In genomic region chr22:28911777-28912669, GRCh38 we compare ENCODE assay signal across 1 cellular context.
TF ChIP-seq lines count a peak whose summit lies in the region.

No MANE protein-coding gene starts in this region.

TF ChIP-seq in HepG2, 621 proteins besides CTCF, POLR2A, EP300 and RAD21 (continued from another document and continues in another):
- TF ChIP-seq HMG20B (CRISPR knock-in tag; conservative IDR thresholded peaks at IDR 0.05), result peak; percentile 1; the same call in 1 of the 2 replicates
- peak; percentile 19 for TF ChIP-seq HNF4A (CRISPR knock-in tag; IDR thresholded peaks at IDR 0.05)
- no peak for TF ChIP-seq MED8 (CRISPR knock-in tag; IDR thresholded peaks at IDR 0.05; ENCODE audit: insufficient replicate concordance)
- TF ChIP-seq GLMP (CRISPR knock-in tag; IDR thresholded peaks at IDR 0.05; ENCODE audit: borderline replicate concordance), result no peak
- TF ChIP-seq ZNF503 (CRISPR knock-in tag; IDR thresholded peaks at IDR 0.05), result peak; percentile 48
- no peak for TF ChIP-seq ZNF552 (CRISPR knock-in tag; IDR thresholded peaks at IDR 0.05; ENCODE audit: borderline replicate concordance)
- no peak for TF ChIP-seq ZNF34 (CRISPR knock-in tag; IDR thresholded peaks at IDR 0.05; ENCODE audit: borderline replicate concordance)
- TF ChIP-seq ATF2 (CRISPR knock-in tag; IDR thresholded peaks at IDR 0.05), result peak; percentile 58; the same call in 1 of the 2 replicates
- no peak for TF ChIP-seq RBAK (CRISPR knock-in tag; IDR thresholded peaks at IDR 0.05)
- peak; percentile 54; the same call in 1 of the 2 replicates for TF ChIP-seq NFIC (IDR thresholded peaks at IDR 0.05; ENCODE audit: low read length)
- TF ChIP-seq ZNF484 (CRISPR knock-in tag; IDR thresholded peaks at IDR 0.05; ENCODE audit: borderline replicate concordance, low read depth), result no peak
- no peak for TF ChIP-seq ARNT (IDR thresholded peaks at IDR 0.05)
- TF ChIP-seq TFAP4 (IDR thresholded peaks at IDR 0.05; ENCODE audit: borderline replicate concordance, low read depth), result peak; percentile 65; the same call in 1 of the 2 replicates
- no peak for TF ChIP-seq JUNB (CRISPR knock-in tag; IDR thresholded peaks at IDR 0.05; ENCODE audit: borderline replicate concordance)
- TF ChIP-seq FOSL2 (CRISPR knock-in tag; IDR thresholded peaks at IDR 0.05), result peak; percentile 13; the same call in 1 of the 2 replicates
- TF ChIP-seq FOXJ3 (CRISPR knock-in tag; IDR thresholded peaks at IDR 0.05; ENCODE audit: borderline replicate concordance), result peak; percentile 77; the same call in 1 of the 2 replicates
- no peak; the same call in 1 of the 2 replicates for TF ChIP-seq ZNF136 (CRISPR knock-in tag; IDR thresholded peaks at IDR 0.05; ENCODE audit: low read depth)
- TF ChIP-seq SOX6 (IDR thresholded peaks at IDR 0.05), result no peak
- TF ChIP-seq SOX6 (CRISPR knock-in tag; IDR thresholded peaks at IDR 0.05), result peak; percentile 82
- TF ChIP-seq MEIS2 (CRISPR knock-in tag; IDR thresholded peaks at IDR 0.05), result 0 out of 2 replicates have a peak, but pooled peaks have one; percentile 52
- TF ChIP-seq HINFP (CRISPR knock-in tag; IDR thresholded peaks at IDR 0.05; ENCODE audit: low read depth), result no peak
- peak; percentile 66; the same call in 1 of the 2 replicates for TF ChIP-seq MLX (CRISPR knock-in tag; IDR thresholded peaks at IDR 0.05)
- no peak for TF ChIP-seq E2F5 (CRISPR knock-in tag; conservative IDR thresholded peaks at IDR 0.05)
- TF ChIP-seq SNAPC2 (CRISPR knock-in tag; IDR thresholded peaks at IDR 0.05), result no peak
- TF ChIP-seq ATF5 (CRISPR knock-in tag; IDR thresholded peaks at IDR 0.05; ENCODE audit: low read depth), result no peak
- TF ChIP-seq SMAD9 (CRISPR knock-in tag; IDR thresholded peaks at IDR 0.05), result no peak
- no peak for TF ChIP-seq SMARCE1 (IDR thresholded peaks at IDR 0.05; ENCODE audit: borderline replicate concordance)
- no peak for TF ChIP-seq ZBTB42 (CRISPR knock-in tag; IDR thresholded peaks at IDR 0.05)
- TF ChIP-seq PRMT3 (CRISPR knock-in tag; IDR thresholded peaks at IDR 0.05; ENCODE audit: borderline replicate concordance, low read depth), result no peak
- no peak for TF ChIP-seq CC2D1A (CRISPR knock-in tag; IDR thresholded peaks at IDR 0.05)
- TF ChIP-seq ZNF616 (CRISPR knock-in tag; IDR thresholded peaks at IDR 0.05; ENCODE audit: low read depth), result no peak
- peak; percentile 56; the same call in 1 of the 2 replicates for TF ChIP-seq PPARG (CRISPR knock-in tag; conservative IDR thresholded peaks at IDR 0.05)
- no peak for TF ChIP-seq ZNF569 (CRISPR knock-in tag; IDR thresholded peaks at IDR 0.05; ENCODE audit: borderline replicate concordance)
- no peak for TF ChIP-seq ZNF501 (CRISPR knock-in tag; IDR thresholded peaks at IDR 0.05)
- no peak for TF ChIP-seq ZNF839 (CRISPR knock-in tag; IDR thresholded peaks at IDR 0.05; ENCODE audit: borderline replicate concordance)
- peak; percentile 84 for TF ChIP-seq TCF7 (IDR thresholded peaks at IDR 0.05; ENCODE audit: low read depth)
- TF ChIP-seq GPBP1L1 (CRISPR knock-in tag; IDR thresholded peaks at IDR 0.05), result no peak
- no peak for TF ChIP-seq ZFAT (CRISPR knock-in tag; conservative IDR thresholded peaks at IDR 0.05)
- peak; percentile 43 for TF ChIP-seq RARA (CRISPR knock-in tag; IDR thresholded peaks at IDR 0.05)
- no peak for TF ChIP-seq ZNF546 (CRISPR knock-in tag; conservative IDR thresholded peaks at IDR 0.05)
- peak; percentile 79 for TF ChIP-seq PRDM10 (CRISPR knock-in tag; IDR thresholded peaks at IDR 0.05; ENCODE audit: low read depth)
- TF ChIP-seq ATF4 (CRISPR knock-in tag; IDR thresholded peaks at IDR 0.05), result no peak
- TF ChIP-seq HOXD1 (CRISPR knock-in tag; IDR thresholded peaks at IDR 0.05), result no peak; the same call in 1 of the 2 replicates
- 0 out of 2 replicates have a peak, but pooled peaks have one; percentile 6 for TF ChIP-seq ZNF281 (CRISPR knock-in tag; IDR thresholded peaks at IDR 0.05; ENCODE audit: borderline replicate concordance)
- peak in 1 of 2 experiments; percentile 65; a peak in 1 of 4 replicates for TF ChIP-seq KLF16 (CRISPR knock-in tag; IDR thresholded peaks at IDR 0.05)
